ENCODE assay signal across 8 cellular contexts in the genomic region with DNA sequence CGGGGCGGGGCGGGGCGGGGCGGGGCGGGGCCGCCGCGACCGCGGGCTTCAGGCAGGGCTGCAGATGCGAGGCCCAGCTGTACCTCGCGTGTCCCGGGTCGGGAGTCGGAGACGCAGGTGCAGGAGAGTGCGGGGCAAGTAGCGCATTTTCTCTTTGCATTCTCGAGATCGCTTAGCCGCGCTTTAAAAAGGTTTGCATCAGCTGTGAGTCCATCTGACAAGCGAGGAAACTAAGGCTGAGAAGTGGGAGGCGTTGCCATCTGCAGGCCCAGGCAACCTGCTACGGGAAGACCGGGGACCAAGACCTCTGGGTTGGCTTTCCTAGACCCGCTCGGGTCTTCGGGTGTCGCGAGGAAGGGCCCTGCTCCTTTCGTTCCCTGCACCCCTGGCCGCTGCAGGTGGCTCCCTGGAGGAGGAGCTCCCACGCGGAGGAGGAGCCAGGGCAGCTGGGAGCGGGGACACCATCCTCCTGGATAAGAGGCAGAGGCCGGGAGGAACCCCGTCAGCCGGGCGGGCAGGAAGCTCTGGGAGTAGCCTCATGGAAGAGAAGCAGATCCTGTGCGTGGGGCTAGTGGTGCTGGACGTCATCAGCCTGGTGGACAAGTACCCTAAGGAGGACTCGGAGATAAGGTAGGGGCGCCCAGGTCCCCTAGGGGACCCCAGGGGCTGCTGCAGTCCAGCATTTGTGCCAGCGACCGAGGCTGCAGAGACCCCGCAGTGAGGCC. TPM values are rescaled to one million over a fixed set of nuclear protein-coding genes. Genes with fewer than 3 reads are reported as not detected.
DNase-seq lines count a peak whose midpoint lies in the region; ATAC-seq and TF ChIP-seq lines count a peak whose summit lies in the region.

TSS of gene KHK (plus strand) at position 51 of the 725 bp plus-strand sequence. CDS start at position 539, 488 bp downstream.

- no peak for ATAC-seq in GM18520 (IDR thresholded peaks at IDR 0.05; ENCODE audit: unreplicated experiment)

- no peaks in the 10 kb centered on the region for H3K9me3 Mint-ChIP-seq in activated CD4-positive, alpha-beta memory T cell treated with anti-CD3 and anti-CD28 coated beads, Interleukin-2, amount 10 ng/mL, durations not matched to agents 7 days and 5 days
- peaks cover 7% of the 10 kb centered on the region for H3K9me3 Mint-ChIP-seq in glutamatergic neuron (ENCODE audit: unreplicated experiment)
- H3K9me3 Mint-ChIP-seq in progenitor cell of endocrine pancreas (ENCODE audit: low read depth), result no peaks in the 10 kb centered on the region

- TF ChIP-seq CTCF in LNCaP clone FGC (IDR thresholded peaks at IDR 0.05; ENCODE audit: control insufficient read depth, extremely low read depth, insufficient read depth) (no peak), glutamatergic neuron (IDR thresholded peaks at IDR 0.05; ENCODE audit: partially characterized antibody, unreplicated experiment) (peak; percentile 45), progenitor cell of endocrine pancreas (IDR thresholded peaks at IDR 0.05; ENCODE audit: unreplicated experiment) (no peak)

- POLR2A ChIA-PET in activated CD4-positive, alpha-beta memory T cell treated with anti-CD3 and anti-CD28 coated beads, Interleukin-2, amount 10 ng/mL, durations not matched to agents 7 days and 5 days (lab: Charles Lee), result interaction anchor here (2.3 to 11.8 kb wide), 4 partner anchors 13 to 47 kb away, joined by 7 to 125 read pairs (median 60); partner anchors contain the start of genes AGBL5, OST4 and PREB

- no peaks in the 10 kb centered on the region for H3K27me3 Mint-ChIP-seq in activated CD4-positive, alpha-beta memory T cell treated with anti-CD3 and anti-CD28 coated beads, Interleukin-2, amount 10 ng/mL, durations not matched to agents 7 days and 5 days
- peaks cover 3% of the 10 kb centered on the region for H3K27me3 Mint-ChIP-seq in glutamatergic neuron (ENCODE audit: unreplicated experiment)
- peaks cover 30% of the 10 kb centered on the region for H3K27me3 Mint-ChIP-seq in progenitor cell of endocrine pancreas

- H3K4me3 Mint-ChIP-seq in activated CD4-positive, alpha-beta memory T cell treated with anti-CD3 and anti-CD28 coated beads, Interleukin-2, amount 10 ng/mL, durations not matched to agents 7 days and 5 days, result peak within 1 kb of the TSS; percentile 79
- H3K4me3 Mint-ChIP-seq in glutamatergic neuron (ENCODE audit: unreplicated experiment), result peak within 1 kb of the TSS; percentile 86
- H3K4me3 Mint-ChIP-seq in progenitor cell of endocrine pancreas (ENCODE audit: low read depth), result peak within 1 kb of the TSS; percentile 76

- H3K36me3 Mint-ChIP-seq in activated CD4-positive, alpha-beta memory T cell treated with anti-CD3 and anti-CD28 coated beads, Interleukin-2, amount 10 ng/mL, durations not matched to agents 7 days and 5 days (ENCODE audit: low read depth), result no peaks in the 10 kb centered on the region
- H3K36me3 Mint-ChIP-seq in glutamatergic neuron (ENCODE audit: unreplicated experiment) (no peaks in the 10 kb centered on the region), progenitor cell of endocrine pancreas (ENCODE audit: insufficient read depth) (no peaks in the 10 kb centered on the region)

- peak within 1 kb of the TSS; percentile 61 for H3K4me3 ChIP-seq in LNCaP clone FGC (ENCODE audit: low read depth, low read length)

- peaks cover 35% of the 10 kb centered on the region for H3K4me1 Mint-ChIP-seq in activated CD4-positive, alpha-beta memory T cell treated with anti-CD3 and anti-CD28 coated beads, Interleukin-2, amount 10 ng/mL, durations not matched to agents 7 days and 5 days
- H3K4me1 Mint-ChIP-seq in glutamatergic neuron (ENCODE audit: low read depth, unreplicated experiment) (peaks cover 5% of the 10 kb centered on the region), progenitor cell of endocrine pancreas (ENCODE audit: low read depth) (peaks cover 7% of the 10 kb centered on the region)

- peak within 1 kb of the TSS; percentile 80 for H3K27ac Mint-ChIP-seq in activated CD4-positive, alpha-beta memory T cell treated with anti-CD3 and anti-CD28 coated beads, Interleukin-2, amount 10 ng/mL, durations not matched to agents 7 days and 5 days
- peak within 1 kb of the TSS; percentile 75 for H3K27ac Mint-ChIP-seq in glutamatergic neuron (ENCODE audit: unreplicated experiment)
- H3K27ac Mint-ChIP-seq in progenitor cell of endocrine pancreas, result peak within 1 kb of the TSS; percentile 62

- peak; percentile 66 for DNase-seq in DMS153 (lab: John Stamatoyannopoulos, UW)
- peak; percentile 22 for DNase-seq in GM19240 (ENCODE audit: insufficient read length, low spot score)
- no peak for DNase-seq in LNCaP clone FGC (ENCODE audit: low read depth)
- DNase-seq in activated CD4-positive, alpha-beta memory T cell treated with anti-CD3 and anti-CD28 coated beads, Interleukin-2, amount 10 ng/mL, durations not matched to agents 7 days and 5 days, result peak; percentile 37
- DNase-seq in glutamatergic neuron, result peak; percentile 47
- no peak for DNase-seq in progenitor cell of endocrine pancreas (ENCODE audit: low spot score, unreplicated experiment)
- DNase-seq in kidney glomerular epithelial cell (lab: John Stamatoyannopoulos, UW), result no peak

- CTCF ChIA-PET in activated CD4-positive, alpha-beta memory T cell treated with anti-CD3 and anti-CD28 coated beads, Interleukin-2, amount 10 ng/mL, durations not matched to agents 7 days and 5 days (lab: Charles Lee), result interaction anchor here (0.8 to 2.7 kb wide), 10 partner anchors 10 to 238 kb away, joined by 3 to 10 read pairs (median 4); partner anchors contain the start of genes ATRAID, OST4 and SLC5A6

RNA-seq across cellular contexts. Expression of gene KHK, which starts in this region (rescaled TPM):
- 1 to 10 TPM; 5.6 to 6.6 TPM for total RNA-seq in activated CD4-positive, alpha-beta memory T cell treated with anti-CD3 and anti-CD28 coated beads, Interleukin-2, amount 10 ng/mL, durations not matched to agents 7 days and 5 days
- total RNA-seq in glutamatergic neuron (ENCODE audit: unreplicated experiment) (5.3 TPM), progenitor cell of endocrine pancreas (4.4 and 5.2 TPM in 2 replicates)

Comparison
In these comparisons a context has a peak if more than half of its experiments do, and no peak if none do; other contexts are left out.
1. DNase-seq: peak in DMS153 (single experiment), GM19240 (single experiment), activated CD4-positive, alpha-beta memory T cell treated with anti-CD3 and anti-CD28 coated beads, Interleukin-2, amount 10 ng/mL, durations not matched to agents 7 days and 5 days (single experiment) and glutamatergic neuron (single experiment); none in LNCaP clone FGC (single experiment), progenitor cell of endocrine pancreas (single experiment) and kidney glomerular epithelial cell (single experiment).
2. Peak in every context shown above with its lines, with median percentiles within 50 percentile points of each other: H3K27ac Mint-ChIP-seq and H3K4me3 Mint-ChIP-seq.